In genomic region chr20:414161-414560, GRCh38 we compare ENCODE assay signal across 32 cellular contexts.
"Had no signal": no experiment of that assay in that cellular context is flagged by ENCODE, and none has a peak within 500 bp of the region (broad histone marks: within the 10 kb centered on the region; RNA-seq: fewer than 3 reads in every experiment).

No MANE protein-coding gene starts in this region.

- H3K4me3 Mint-ChIP-seq: activated CD4-positive, alpha-beta T cell treated with anti-CD3 and anti-CD28 coated beads for 36 hours; activated CD4-positive, alpha-beta T cell treated with anti-CD3 and anti-CD28 coated beads, Interleukin-2, amount 10 ng/mL, durations not matched to agents 7 days and 5 days; activated CD8-positive, alpha-beta T cell treated with anti-CD3 and anti-CD28 coated beads, Interleukin-2, amount 10 ng/mL, durations not matched to agents 7 days and 5 days; activated T-cell treated with anti-CD3 and anti-CD28 coated beads, Interleukin-2, amount 50 U/mL, for 4 hours; T-cell; T-helper 2 cell treated with Interferon-gamma antibody and Interleukin-4, amounts not matched to agents 5 μg/mL and 100 μg/mL, for 36 hours had no signal

- H3K9me3 ChIP-seq: adrenal gland, body of pancreas, Peyer's patch, SJSA1 had no signal

- H3K27ac ChIP-seq: adrenal gland, body of pancreas, Peyer's patch, SJSA1 had no signal

- DNase-seq: activated CD4-positive, alpha-beta T cell treated with anti-CD3 and anti-CD28 coated beads for 36 hours; activated CD4-positive, alpha-beta T cell treated with anti-CD3 and anti-CD28 coated beads, Interleukin-2, amount 10 ng/mL, durations not matched to agents 7 days and 5 days; activated CD4-positive, alpha-beta T cell treated with anti-CD3 and anti-CD28 coated beads, Interleukin-2, amount 50 U/mL, for 48 hours; activated CD8-positive, alpha-beta T cell treated with anti-CD3 and anti-CD28 coated beads, Interleukin-2, amount 10 ng/mL, durations not matched to agents 7 days and 5 days; activated naive CD4-positive, alpha-beta T cell; activated T-cell treated with anti-CD3 and anti-CD28 coated beads, Interleukin-2, amount 50 U/mL, for 4 hours; adrenal gland; body of pancreas; caudate nucleus; Kasumi-1; KBM-7; NCI-H1092 treated with DMSO at 0.1 percent for 48 hours; NCI-H1417; NCI-H146; NCI-H187; NCI-H2029 treated with DMSO at 0.1 percent for 48 hours; NCI-H2107; NCI-H2171; NCI-H510A; NCI-H526; NCI-H748 treated with DMSO at 0.1 percent for 48 hours; NK-92 treated with Interleukin-12 subunit alpha and Interleukin-12 subunit beta, amount 100 ng/mL, for 24 hours; PC-3; RPMI8226; SHP77 treated with DMSO at 0.1 percent for 48 hours; T-cell had no signal

- H3K4me3 ChIP-seq: adrenal gland, body of pancreas, Peyer's patch, SJSA1 had no signal

- H3K27ac Mint-ChIP-seq: activated CD4-positive, alpha-beta T cell treated with anti-CD3 and anti-CD28 coated beads for 36 hours; activated CD4-positive, alpha-beta T cell treated with anti-CD3 and anti-CD28 coated beads, Interleukin-2, amount 10 ng/mL, durations not matched to agents 7 days and 5 days; activated CD8-positive, alpha-beta T cell treated with anti-CD3 and anti-CD28 coated beads, Interleukin-2, amount 10 ng/mL, durations not matched to agents 7 days and 5 days; activated naive CD4-positive, alpha-beta T cell treated with anti-CD3 and anti-CD28 coated beads, Interleukin-2, amount 50 U/mL, for 72 hours; T-cell; T-helper 2 cell treated with Interferon-gamma antibody and Interleukin-4, amounts not matched to agents 5 μg/mL and 100 μg/mL, for 36 hours had no signal

- H3K27me3 Mint-ChIP-seq: activated CD4-positive, alpha-beta T cell treated with anti-CD3 and anti-CD28 coated beads for 36 hours; activated CD4-positive, alpha-beta T cell treated with anti-CD3 and anti-CD28 coated beads, Interleukin-2, amount 10 ng/mL, durations not matched to agents 7 days and 5 days; T-cell had no signal

- ATAC-seq: activated CD4-positive, alpha-beta T cell treated with anti-CD3 and anti-CD28 coated beads for 36 hours; activated CD4-positive, CD25-positive, alpha-beta regulatory T cell treated with anti-CD3 and anti-CD28 coated beads, Interleukin-2, amount 50 U/mL, for 24 hours; activated CD8-positive, alpha-beta T cell treated with anti-CD3 and anti-CD28 coated beads, Interleukin-2, amount 10 ng/mL, durations not matched to agents 7 days and 5 days; activated naive CD4-positive, alpha-beta T cell treated with anti-CD3 and anti-CD28 coated beads, Interleukin-2, amount 50 U/mL, for 72 hours; activated T-cell treated with anti-CD3 and anti-CD28 coated beads, Interleukin-2, amount 50 U/mL, for 4 hours; body of pancreas; PC-3; SK-N-SH treated with all-trans-retinoic acid at 6 μM for 48 hours; T-cell had no signal

- H3K27me3 ChIP-seq: adrenal gland, body of pancreas, Peyer's patch, SJSA1 had no signal

- H3K9me3 Mint-ChIP-seq: activated naive CD4-positive, alpha-beta T cell treated with anti-CD3 and anti-CD28 coated beads, Interleukin-2, amount 50 U/mL, for 72 hours; activated T-cell treated with anti-CD3 and anti-CD28 coated beads, Interleukin-2, amount 50 U/mL, for 4 hours; T-cell had no signal
